In the genomic region with DNA sequence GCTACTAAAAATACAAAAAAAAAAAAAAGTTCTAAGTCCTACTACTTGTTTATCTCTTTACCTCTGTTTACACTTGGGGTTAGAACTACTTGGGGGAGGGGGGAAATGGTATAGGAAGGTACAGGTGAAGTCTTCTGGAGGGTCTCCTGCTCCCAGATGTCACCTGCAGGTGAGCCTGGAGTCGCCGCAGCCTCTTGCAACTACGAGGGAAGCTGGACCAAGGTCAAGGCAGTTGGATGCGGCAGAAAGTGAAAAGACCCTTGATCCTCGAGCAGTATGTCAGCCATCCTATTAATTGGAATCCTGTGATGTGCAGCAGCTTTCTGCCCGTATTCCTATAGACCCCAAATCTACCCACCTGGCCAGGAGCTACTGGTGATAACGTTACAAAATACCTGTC, we compare ENCODE assay signal across 12 cellular contexts. TPM values are rescaled to one million over a fixed set of nuclear protein-coding genes. Genes with fewer than 3 reads are reported as not detected.
DNase-seq lines count a peak whose midpoint lies in the region; ATAC-seq lines count a peak whose summit lies in the region.
"Had no signal": no experiment of that assay in that cellular context is flagged by ENCODE, and none has a peak within 500 bp of the region (broad histone marks: within the 10 kb centered on the region; RNA-seq: fewer than 3 reads in every experiment).

No MANE protein-coding gene starts in this region.

- ATAC-seq in activated CD4-positive, alpha-beta T cell treated with anti-CD3 and anti-CD28 coated beads for 36 hours: no peak
- ATAC-seq in naive thymus-derived CD8-positive, alpha-beta T cell: no peak
- no peak for ATAC-seq in GM18502 (IDR thresholded peaks at IDR 0.05; ENCODE audit: poor library complexity, unreplicated experiment)

- in situ Hi-C loops in G401 (cut with HindIII; ENCODE audit: low sequenced_read_pairs): no loop called here

- no peaks in the 10 kb centered on the region for H3K27me3 Mint-ChIP-seq in activated CD4-positive, alpha-beta T cell treated with anti-CD3 and anti-CD28 coated beads for 36 hours
- no peaks in the 10 kb centered on the region for H3K27me3 Mint-ChIP-seq in CD8-positive, alpha-beta memory T cell
- no peaks in the 10 kb centered on the region for H3K27me3 Mint-ChIP-seq in activated T-helper 1 cell treated with anti-CD3 and anti-CD28 coated beads, Interleukin-12 subunit alpha, Interleukin-12 subunit beta, Interleukin-2, Interleukin-4 antibody, amounts not matched to agents 30 ng/mL and 10 ng/mL and 1 ng/mL, durations not matched to agents 14 hours and 24 hours and 36 hours (ENCODE audit: insufficient read depth)
- H3K27me3 Mint-ChIP-seq in naive thymus-derived CD8-positive, alpha-beta T cell: no peaks in the 10 kb centered on the region

- H3K9me3 Mint-ChIP-seq in activated CD4-positive, alpha-beta T cell treated with anti-CD3 and anti-CD28 coated beads for 36 hours (ENCODE audit: low read depth): no peaks in the 10 kb centered on the region
- no peaks in the 10 kb centered on the region for H3K9me3 Mint-ChIP-seq in CD8-positive, alpha-beta memory T cell
- no peaks in the 10 kb centered on the region for H3K9me3 Mint-ChIP-seq in activated T-helper 1 cell treated with anti-CD3 and anti-CD28 coated beads, Interleukin-12 subunit alpha, Interleukin-12 subunit beta, Interleukin-2, Interleukin-4 antibody, amounts not matched to agents 30 ng/mL and 10 ng/mL and 1 ng/mL, durations not matched to agents 14 hours and 24 hours and 36 hours
- no peaks in the 10 kb centered on the region for H3K9me3 Mint-ChIP-seq in naive thymus-derived CD8-positive, alpha-beta T cell

- no peak overlapping the region for H3K4me3 ChIP-seq in CD8-positive, alpha-beta memory T cell (ENCODE audit: low read length)
- H3K4me3 ChIP-seq: upper lobe of right lung had no signal

- peaks cover 30% of the 10 kb centered on the region for H3K36me3 Mint-ChIP-seq in activated CD4-positive, alpha-beta T cell treated with anti-CD3 and anti-CD28 coated beads for 36 hours (ENCODE audit: low read depth)
- H3K36me3 Mint-ChIP-seq in CD8-positive, alpha-beta memory T cell: peaks cover 0 to 49% (median 2%) of the 10 kb centered on the region in 3 donors
- peaks cover 12% of the 10 kb centered on the region for H3K36me3 Mint-ChIP-seq in activated T-helper 1 cell treated with anti-CD3 and anti-CD28 coated beads, Interleukin-12 subunit alpha, Interleukin-12 subunit beta, Interleukin-2, Interleukin-4 antibody, amounts not matched to agents 30 ng/mL and 10 ng/mL and 1 ng/mL, durations not matched to agents 14 hours and 24 hours and 36 hours (ENCODE audit: low read depth)
- peaks cover 0 to 51% (median 5%) of the 10 kb centered on the region in 3 donors for H3K36me3 Mint-ChIP-seq in naive thymus-derived CD8-positive, alpha-beta T cell

- no peak for DNase-seq in activated CD4-positive, alpha-beta T cell treated with anti-CD3 and anti-CD28 coated beads for 36 hours
- no peak for DNase-seq in activated CD4-positive, alpha-beta T cell treated with anti-CD3 and anti-CD28 coated beads, Interleukin-2, amount 50 U/mL, for 4 hours
- DNase-seq in CD8-positive, alpha-beta memory T cell: no peak
- DNase-seq in activated T-helper 1 cell treated with anti-CD3 and anti-CD28 coated beads, Interleukin-12 subunit alpha, Interleukin-12 subunit beta, Interleukin-2, Interleukin-4 antibody, amounts not matched to agents 30 ng/mL and 10 ng/mL and 1 ng/mL, durations not matched to agents 14 hours and 24 hours and 36 hours (ENCODE audit: low spot score): no peak
- DNase-seq in naive thymus-derived CD8-positive, alpha-beta T cell: no peak
- DNase-seq in pons (ENCODE audit: low spot score) (no peak), G401 (ENCODE audit: low spot score) (no peak)
- DNase-seq: activated CD4-positive, CD25-positive, alpha-beta regulatory T cell; NCI-H2171; NCI-H82 had no signal

- peak overlapping the region; percentile 55 for H3K27ac Mint-ChIP-seq in activated CD4-positive, alpha-beta T cell treated with anti-CD3 and anti-CD28 coated beads for 36 hours
- peak overlapping the region in 6 of 8 donors; percentile 17 to 88 (median 72) for H3K27ac Mint-ChIP-seq in CD8-positive, alpha-beta memory T cell
- peak overlapping the region; percentile 70 for H3K27ac Mint-ChIP-seq in activated T-helper 1 cell treated with anti-CD3 and anti-CD28 coated beads, Interleukin-12 subunit alpha, Interleukin-12 subunit beta, Interleukin-2, Interleukin-4 antibody, amounts not matched to agents 30 ng/mL and 10 ng/mL and 1 ng/mL, durations not matched to agents 14 hours and 24 hours and 36 hours
- peak overlapping the region in 8 of 10 donors; percentile 4 to 92 (median 62) for H3K27ac Mint-ChIP-seq in naive thymus-derived CD8-positive, alpha-beta T cell

- no peak overlapping the region for H3K4me3 Mint-ChIP-seq in activated CD4-positive, alpha-beta T cell treated with anti-CD3 and anti-CD28 coated beads for 36 hours
- no peak overlapping the region for H3K4me3 Mint-ChIP-seq in CD8-positive, alpha-beta memory T cell
- H3K4me3 Mint-ChIP-seq in activated T-helper 1 cell treated with anti-CD3 and anti-CD28 coated beads, Interleukin-12 subunit alpha, Interleukin-12 subunit beta, Interleukin-2, Interleukin-4 antibody, amounts not matched to agents 30 ng/mL and 10 ng/mL and 1 ng/mL, durations not matched to agents 14 hours and 24 hours and 36 hours: no peak overlapping the region
- H3K4me3 Mint-ChIP-seq in naive thymus-derived CD8-positive, alpha-beta T cell: no peak overlapping the region

- no peak overlapping the region for H3K27ac ChIP-seq in CD8-positive, alpha-beta memory T cell (ENCODE audit: low read depth, low read length)
- H3K27ac ChIP-seq: upper lobe of right lung had no signal

- H3K4me1 Mint-ChIP-seq in activated CD4-positive, alpha-beta T cell treated with anti-CD3 and anti-CD28 coated beads for 36 hours: peaks cover 71% of the 10 kb centered on the region
- H3K4me1 Mint-ChIP-seq in CD8-positive, alpha-beta memory T cell: peaks cover 51 to 84% (median 68%) of the 10 kb centered on the region in 3 donors
- H3K4me1 Mint-ChIP-seq in activated T-helper 1 cell treated with anti-CD3 and anti-CD28 coated beads, Interleukin-12 subunit alpha, Interleukin-12 subunit beta, Interleukin-2, Interleukin-4 antibody, amounts not matched to agents 30 ng/mL and 10 ng/mL and 1 ng/mL, durations not matched to agents 14 hours and 24 hours and 36 hours (ENCODE audit: low read depth): peaks cover 56% of the 10 kb centered on the region
- peaks cover 33 to 73% (median 66%) of the 10 kb centered on the region in 4 donors for H3K4me1 Mint-ChIP-seq in naive thymus-derived CD8-positive, alpha-beta T cell

- no peaks in the 10 kb centered on the region for H3K27me3 ChIP-seq in CD8-positive, alpha-beta memory T cell (ENCODE audit: insufficient read depth, low read length, poor library complexity, severe bottlenecking)
- H3K27me3 ChIP-seq: upper lobe of right lung had no signal

- CTCF ChIA-PET in activated CD4-positive, alpha-beta T cell treated with anti-CD3 and anti-CD28 coated beads for 36 hours (lab: Charles Lee): interaction anchor here (0.6 to 2.5 kb wide), 6 partner anchors 10 to 166 kb away, joined by 3 to 13 read pairs (median 6); no protein-coding TSS in a partner anchor
- CTCF ChIA-PET in CD8-positive, alpha-beta memory T cell (lab: Charles Lee): interaction anchor here (1.2 kb wide), 1 partner anchor 10 kb away, joined by 3 read pairs; no protein-coding TSS in a partner anchor

- peaks cover 9% of the 10 kb centered on the region for H3K36me3 ChIP-seq in CD8-positive, alpha-beta memory T cell (ENCODE audit: insufficient read depth, low read length)

- peaks cover 26% of the 10 kb centered on the region for H3K4me1 ChIP-seq in CD8-positive, alpha-beta memory T cell (ENCODE audit: insufficient read depth, low read length)

- POLR2A ChIA-PET in activated CD4-positive, alpha-beta T cell treated with anti-CD3 and anti-CD28 coated beads for 36 hours (lab: Charles Lee): no interaction called here
- POLR2A ChIA-PET in CD8-positive, alpha-beta memory T cell (lab: Charles Lee): interaction anchor here (0.6 kb wide), 1 partner anchor 34 kb away, joined by 3 read pairs; no protein-coding TSS in a partner anchor
- POLR2A ChIA-PET in naive thymus-derived CD8-positive, alpha-beta T cell (lab: Charles Lee): interaction anchor here (0.8 kb wide), 1 partner anchor 50 kb away, joined by 4 read pairs; no protein-coding TSS in a partner anchor

- intact Hi-C loops in activated CD4-positive, alpha-beta T cell treated with anti-CD3 and anti-CD28 coated beads for 36 hours (cut with DNase I, micrococcal nuclease): no loop called here
- intact Hi-C loops in activated T-helper 1 cell treated with anti-CD3 and anti-CD28 coated beads, Interleukin-12 subunit alpha, Interleukin-12 subunit beta, Interleukin-2, Interleukin-4 antibody, amounts not matched to agents 30 ng/mL and 10 ng/mL and 1 ng/mL, durations not matched to agents 14 hours and 24 hours and 36 hours (cut with micrococcal nuclease): no loop called here

- H3K9me3 ChIP-seq in CD8-positive, alpha-beta memory T cell (ENCODE audit: low read length): no peaks in the 10 kb centered on the region
- H3K9me3 ChIP-seq: upper lobe of right lung had no signal

RNA-seq across cellular contexts. Expression of a gene that starts 33.0 kb away (rescaled TPM):
- 10 to 100 TPM; 42.4 to 51.4 TPM for total RNA-seq in activated CD4-positive, alpha-beta T cell treated with anti-CD3 and anti-CD28 coated beads for 36 hours
- total RNA-seq in CD8-positive, alpha-beta memory T cell: 10 to 100 TPM; 60.4 to 61.2 TPM
- 21.3 TPM for polyA plus RNA-seq in CD8-positive, alpha-beta memory T cell
- 55.2 and 59.1 TPM in 2 replicates for total RNA-seq in activated T-helper 1 cell treated with anti-CD3 and anti-CD28 coated beads, Interleukin-12 subunit alpha, Interleukin-12 subunit beta, Interleukin-2, Interleukin-4 antibody, amounts not matched to agents 30 ng/mL and 10 ng/mL and 1 ng/mL, durations not matched to agents 14 hours and 24 hours and 36 hours
- total RNA-seq in naive thymus-derived CD8-positive, alpha-beta T cell: 100 to 1,000 TPM in 1 of 2 experiments, 10 to 100 TPM in 1; 94.1 to 102 TPM
- 10 to 100 TPM in 2 of 3 donors, 1 to 10 TPM in 1; 9.9 to 16.5 (median 10.6) TPM for polyA plus RNA-seq in naive thymus-derived CD8-positive, alpha-beta T cell
- 36.7 and 56.3 TPM in 2 replicates for total RNA-seq in G401 (2014; rRNA removed; shearing (Covaris generic))
